In the genomic region with DNA sequence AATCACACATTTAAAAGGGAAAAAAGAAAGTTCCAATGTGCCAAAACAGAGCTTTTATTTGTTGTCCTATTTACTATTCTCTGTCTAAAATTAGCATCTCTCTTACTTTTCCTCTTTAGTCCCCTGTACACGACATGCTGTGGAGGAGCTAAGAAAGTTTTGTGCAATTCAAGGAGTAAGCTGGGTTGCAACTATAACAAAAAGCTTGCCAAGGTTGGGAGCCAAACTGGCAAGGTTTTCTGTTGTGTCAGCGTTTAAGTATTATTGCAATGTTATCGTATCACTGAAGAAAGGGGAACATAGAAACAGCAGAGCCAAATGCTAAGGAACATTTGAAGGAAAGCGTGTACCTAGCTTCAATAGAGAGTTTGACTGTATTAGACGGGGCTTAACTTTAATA, we compare ENCODE assay signal across 12 cellular contexts.
A peak's percentile ranks its signal among the peaks of the same experiment; 100 is the strongest.
DNase-seq lines count a peak whose midpoint lies in the region; ATAC-seq and TF ChIP-seq lines count a peak whose summit lies in the region.
"Had no signal": no experiment of that assay in that cellular context is flagged by ENCODE, and none has a peak within 500 bp of the region (broad histone marks: within the 10 kb centered on the region; RNA-seq: fewer than 3 reads in every experiment).

No MANE protein-coding gene starts in this region.

- CTCF ChIA-PET in SK-N-SH (lab: Yijun Ruan, JAX) (interaction anchor here (0.9 kb wide), 1 partner anchor 9 kb away, joined by 4 read pairs; no protein-coding TSS in a partner anchor), OCI-LY7 (lab: Charles Lee; ENCODE audit: unreplicated experiment) (no interaction called here)

- TF ChIP-seq RAD21 in SK-N-SH (IDR thresholded peaks at IDR 0.05; ENCODE audit: low read length), result no peak

- 10 to 16% methylated on average over 5 of the region's 5 CpGs for WGBS in gastroesophageal sphincter (ENCODE audit: low coverage in 1 of 2), 2 donors
- WGBS in ovary, 3 donors, result 2 to 5% (median 3%) methylated on average over 5 of the region's 5 CpGs
- WGBS in SK-N-SH (ENCODE audit: low lambda C conversion rate), result 56% methylated on average over 5 of the region's 5 CpGs

- no peaks in the 10 kb centered on the region for H3K9me3 ChIP-seq in gastroesophageal sphincter
- no peaks in the 10 kb centered on the region for H3K9me3 ChIP-seq in ovary
- no peaks in the 10 kb centered on the region for H3K9me3 ChIP-seq in SK-N-SH
- no peaks in the 10 kb centered on the region for H3K9me3 ChIP-seq in OCI-LY7 (ENCODE audit: low read length)

- H3K4me1 ChIP-seq in gastroesophageal sphincter (peaks cover 0 to 25% (median 0%) of the 10 kb centered on the region in 3 donors), ovary (ENCODE audit: insufficient read depth) (peaks cover 1% of the 10 kb centered on the region), SK-N-SH (ENCODE audit: control insufficient read depth in 1 of 2, insufficient read depth in 2 of 2, low read depth in 1 of 2, low read length in 1 of 2) (no peaks in the 10 kb centered on the region), OCI-LY7 (ENCODE audit: insufficient read depth, low read length, poor library complexity, severe bottlenecking) (no peaks in the 10 kb centered on the region)

- H3K36me3 ChIP-seq in gastroesophageal sphincter (no peaks in the 10 kb centered on the region), ovary (no peaks in the 10 kb centered on the region), SK-N-SH (replicated peaks in 1 of 2; ENCODE audit: control insufficient read depth in 1 of 2, insufficient read depth in 2 of 2, low read length in 1 of 2) (no peaks in the 10 kb centered on the region), OCI-LY7 (ENCODE audit: insufficient read depth, low read length) (no peaks in the 10 kb centered on the region)

- no TSS peak for BruUV-seq in OCI-LY7 (replicated peaks; lab: Mats Ljungman, UMichigan)

- no peak overlapping the region for H3K9ac ChIP-seq in SK-N-SH

- POLR2A ChIA-PET in SK-N-SH (lab: Yijun Ruan, JAX) (no interaction called here), OCI-LY7 (lab: Charles Lee) (interaction anchor here (0.6 kb wide), 2 partner anchors 291 to 894 kb away, joined by 3 to 5 read pairs; no protein-coding TSS in a partner anchor)

- H3F3A ChIP-seq in SK-N-SH (replicated peaks; ENCODE audit: insufficient read depth), result no peaks in the 10 kb centered on the region

- TF ChIP-seq CTCF in gastroesophageal sphincter (IDR thresholded peaks at IDR 0.05) (no peak), ovary (IDR thresholded peaks at IDR 0.05) (no peak), SK-N-SH (IDR thresholded peaks at IDR 0.05) (no peak), OCI-LY7 (conservative IDR thresholded peaks at IDR 0.05; ENCODE audit: low read length) (no peak)

- H3K79me2 ChIP-seq in SK-N-SH (ENCODE audit: insufficient read depth) (no peaks in the 10 kb centered on the region), OCI-LY7 (ENCODE audit: insufficient read depth, low read depth, low read length) (no peaks in the 10 kb centered on the region)

- no peak for TF ChIP-seq POLR2A in gastroesophageal sphincter (IDR thresholded peaks at IDR 0.05)
- TF ChIP-seq POLR2A in ovary (IDR thresholded peaks at IDR 0.05), result no peak

- intact Hi-C loops in ovary (cut with DNase I) (no loop called here), OCI-LY7 (cut with micrococcal nuclease; ENCODE audit: unreplicated experiment) (no loop called here)

- no peak overlapping the region for H3K4me2 ChIP-seq in SK-N-SH
- H3K4me2 ChIP-seq in OCI-LY7 (ENCODE audit: low read length), result no peak overlapping the region

- DNase-seq in AG08396 (ENCODE audit: low spot score) (peak; percentile 2), RPMI8226 (peak; percentile 21), ovary (peak; percentile 23 to 64 (median 44)), SK-N-SH (no peak), OCI-LY7 (ENCODE audit: low spot score) (no peak), HPDE6-E6E7 (ENCODE audit: extremely low spot score) (no peak)
- DNase-seq: activated T-cell treated with anti-CD3 and anti-CD28 coated beads, Interleukin-2, amount 50 U/mL, for 72 hours; DMS79 treated with DMSO at 0.1 percent for 48 hours; OCI-M1 had no signal

- H3K4me3 ChIP-seq in gastroesophageal sphincter (no peak overlapping the region), ovary (no peak overlapping the region), SK-N-SH (ENCODE audit: low read depth in 2 of 2, low read length in 1 of 2) (no peak overlapping the region), OCI-LY7 (ENCODE audit: low read depth, low read length, poor library complexity, severe bottlenecking) (no peak overlapping the region)

- ATAC-seq in gastroesophageal sphincter, result peak; percentile 77
- no peak for ATAC-seq in GM18519 (IDR thresholded peaks at IDR 0.05; ENCODE audit: low FRiP score, unreplicated experiment)
- ATAC-seq: activated CD4-positive, CD25-positive, alpha-beta regulatory T cell treated with anti-CD3 and anti-CD28 coated beads, Interleukin-2, amount 50 U/mL, for 24 hours; activated T-cell treated with anti-CD3 and anti-CD28 coated beads, Interleukin-2, amount 50 U/mL, for 72 hours had no signal

- no peak overlapping the region for H2AFZ ChIP-seq in SK-N-SH (ENCODE audit: low read depth)
- H2AFZ ChIP-seq in OCI-LY7 (ENCODE audit: low read length), result no peak overlapping the region

- H3K27me3 ChIP-seq in gastroesophageal sphincter (no peaks in the 10 kb centered on the region), ovary (no peaks in the 10 kb centered on the region), SK-N-SH (ENCODE audit: insufficient read depth) (no peaks in the 10 kb centered on the region)

- no peaks in the 10 kb centered on the region for H4K20me1 ChIP-seq in SK-N-SH (ENCODE audit: insufficient read depth)
- no peaks in the 10 kb centered on the region for H4K20me1 ChIP-seq in OCI-LY7 (ENCODE audit: insufficient read depth, low read length)

- H3K9me2 ChIP-seq in SK-N-SH (no peaks in the 10 kb centered on the region), OCI-LY7 (ENCODE audit: insufficient read depth, low read length) (no peaks in the 10 kb centered on the region)

- TF ChIP-seq EP300 in gastroesophageal sphincter (IDR thresholded peaks at IDR 0.05) (no peak), ovary (IDR thresholded peaks at IDR 0.05) (no peak), SK-N-SH (IDR thresholded peaks at IDR 0.05; ENCODE audit: borderline replicate concordance in 1 of 2, low read depth in 1 of 2, low read length in 1 of 2) (no peak)

- peak overlapping the region in 1 of 4 donors; percentile 21 for H3K27ac ChIP-seq in gastroesophageal sphincter
- H3K27ac ChIP-seq in ovary, result no peak overlapping the region
- no peak overlapping the region for H3K27ac ChIP-seq in SK-N-SH (ENCODE audit: low read depth in 2 of 2, low read length in 1 of 2)
- H3K27ac ChIP-seq in OCI-LY7 (ENCODE audit: low read depth, low read length, poor library complexity, severe bottlenecking), result no peak overlapping the region

TF ChIP-seq in SK-N-SH, 30 proteins besides CTCF, POLR2A, EP300 and RAD21 (continues in another document):
- no peak for TF ChIP-seq JUND (IDR thresholded peaks at IDR 0.05)
- TF ChIP-seq, protein P1, sequence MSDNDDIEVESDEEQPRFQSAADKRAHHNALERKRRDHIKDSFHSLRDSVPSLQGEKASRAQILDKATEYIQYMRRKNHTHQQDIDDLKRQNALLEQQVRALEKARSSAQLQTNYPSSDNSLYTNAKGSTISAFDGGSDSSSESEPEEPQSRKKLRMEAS (IDR thresholded peaks at IDR 0.05; ENCODE audit: low read depth), result no peak
- TF ChIP-seq, protein P2, sequence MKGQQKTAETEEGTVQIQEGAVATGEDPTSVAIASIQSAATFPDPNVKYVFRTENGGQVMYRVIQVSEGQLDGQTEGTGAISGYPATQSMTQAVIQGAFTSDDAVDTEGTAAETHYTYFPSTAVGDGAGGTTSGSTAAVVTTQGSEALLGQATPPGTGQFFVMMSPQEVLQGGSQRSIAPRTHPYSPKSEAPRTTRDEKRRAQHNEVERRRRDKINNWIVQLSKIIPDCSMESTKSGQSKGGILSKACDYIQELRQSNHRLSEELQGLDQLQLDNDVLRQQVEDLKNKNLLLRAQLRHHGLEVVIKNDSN (IDR thresholded peaks at IDR 0.05; ENCODE audit: borderline replicate concordance, low read depth), result no peak
- no peak for TF ChIP-seq FOXM1 (IDR thresholded peaks at IDR 0.05; ENCODE audit: low read depth)
- TF ChIP-seq NFIC (IDR thresholded peaks at IDR 0.05; ENCODE audit: borderline replicate concordance), result no peak
- TF ChIP-seq NRF1 (IDR thresholded peaks at IDR 0.05; ENCODE audit: low read depth, low read length), result no peak
- no peak for TF ChIP-seq FOXJ3 (CRISPR knock-in tag; IDR thresholded peaks at IDR 0.05)
- TF ChIP-seq FOSL2 (IDR thresholded peaks at IDR 0.05; ENCODE audit: borderline replicate concordance, low read depth), result no peak
- no peak for TF ChIP-seq RXRA (IDR thresholded peaks at IDR 0.05; ENCODE audit: borderline replicate concordance, low read depth)
- TF ChIP-seq TEAD4 (IDR thresholded peaks at IDR 0.05; ENCODE audit: borderline replicate concordance, insufficient read depth), result no peak
- TF ChIP-seq RCOR1 (IDR thresholded peaks at IDR 0.05; ENCODE audit: low read length), result no peak
- TF ChIP-seq, protein P3, sequence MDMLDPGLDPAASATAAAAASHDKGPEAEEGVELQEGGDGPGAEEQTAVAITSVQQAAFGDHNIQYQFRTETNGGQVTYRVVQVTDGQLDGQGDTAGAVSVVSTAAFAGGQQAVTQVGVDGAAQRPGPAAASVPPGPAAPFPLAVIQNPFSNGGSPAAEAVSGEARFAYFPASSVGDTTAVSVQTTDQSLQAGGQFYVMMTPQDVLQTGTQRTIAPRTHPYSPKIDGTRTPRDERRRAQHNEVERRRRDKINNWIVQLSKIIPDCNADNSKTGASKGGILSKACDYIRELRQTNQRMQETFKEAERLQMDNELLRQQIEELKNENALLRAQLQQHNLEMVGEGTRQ (IDR thresholded peaks at IDR 0.05; ENCODE audit: borderline replicate concordance, low read depth, low read length), result no peak
- no peak for TF ChIP-seq YY1 (IDR thresholded peaks at IDR 0.05; ENCODE audit: low read depth)
- TF ChIP-seq, protein P4, sequence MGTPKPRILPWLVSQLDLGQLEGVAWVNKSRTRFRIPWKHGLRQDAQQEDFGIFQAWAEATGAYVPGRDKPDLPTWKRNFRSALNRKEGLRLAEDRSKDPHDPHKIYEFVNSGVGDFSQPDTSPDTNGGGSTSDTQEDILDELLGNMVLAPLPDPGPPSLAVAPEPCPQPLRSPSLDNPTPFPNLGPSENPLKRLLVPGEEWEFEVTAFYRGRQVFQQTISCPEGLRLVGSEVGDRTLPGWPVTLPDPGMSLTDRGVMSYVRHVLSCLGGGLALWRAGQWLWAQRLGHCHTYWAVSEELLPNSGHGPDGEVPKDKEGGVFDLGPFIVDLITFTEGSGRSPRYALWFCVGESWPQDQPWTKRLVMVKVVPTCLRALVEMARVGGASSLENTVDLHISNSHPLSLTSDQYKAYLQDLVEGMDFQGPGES (IDR thresholded peaks at IDR 0.05; ENCODE audit: low read depth, low read length), result no peak
- TF ChIP-seq MEF2A (IDR thresholded peaks at IDR 0.05; ENCODE audit: borderline replicate concordance, low read depth), result no peak
- TF ChIP-seq CHD2 (IDR thresholded peaks at IDR 0.05; ENCODE audit: low read length, partially characterized antibody), result no peak
- no peak for TF ChIP-seq POLR2AphosphoS5 (IDR thresholded peaks at IDR 0.05; ENCODE audit: low read depth, low read length)
- TF ChIP-seq ELF1 (IDR thresholded peaks at IDR 0.05), result no peak

Comparison
In these comparisons a context has a peak if more than half of its experiments do, and no peak if none do; other contexts are left out.
1. DNase-seq: peak in AG08396 (single experiment), RPMI8226 (single experiment) and ovary (5 of 5); none in SK-N-SH (single experiment), OCI-LY7 (single experiment) and HPDE6-E6E7 (single experiment).